Comparison of ENCODE assay signal across 1 cellular context in the genomic region with DNA sequence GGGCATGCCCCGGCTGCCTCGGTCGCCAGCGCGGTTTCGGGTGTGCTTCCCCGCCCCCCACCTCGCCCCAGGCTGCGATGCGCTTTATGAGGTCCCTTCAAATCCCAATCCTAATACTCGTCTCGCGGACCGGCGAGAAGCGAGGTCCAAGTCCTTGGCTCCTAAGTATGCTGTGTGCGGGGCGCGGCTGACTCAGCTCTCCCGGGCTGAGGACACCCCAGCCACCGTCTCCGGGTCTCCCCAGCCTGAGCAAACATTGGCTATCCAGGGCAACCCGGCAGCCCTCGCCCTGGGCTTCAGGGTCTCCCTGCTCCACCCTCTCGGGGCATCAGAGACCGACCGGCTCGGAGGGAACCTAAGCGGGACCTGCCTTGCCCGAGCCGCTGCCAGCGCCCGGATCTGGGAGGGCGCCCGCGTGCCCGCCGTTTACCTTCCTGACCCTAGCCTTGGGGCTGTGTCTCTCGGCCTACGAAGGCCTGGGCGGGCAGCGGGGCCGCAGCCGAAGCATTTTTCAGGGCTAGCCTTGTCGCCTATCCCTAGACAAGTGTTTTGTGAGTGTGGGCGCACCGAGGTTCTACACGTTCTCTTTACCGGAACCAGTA.
TF ChIP-seq lines count a peak whose summit lies in the region.

No MANE protein-coding gene starts in this region.

TF ChIP-seq in GM12878, 131 proteins besides CTCF, POLR2A, EP300 and RAD21 (continued from another document):
- TF ChIP-seq, protein P1, sequence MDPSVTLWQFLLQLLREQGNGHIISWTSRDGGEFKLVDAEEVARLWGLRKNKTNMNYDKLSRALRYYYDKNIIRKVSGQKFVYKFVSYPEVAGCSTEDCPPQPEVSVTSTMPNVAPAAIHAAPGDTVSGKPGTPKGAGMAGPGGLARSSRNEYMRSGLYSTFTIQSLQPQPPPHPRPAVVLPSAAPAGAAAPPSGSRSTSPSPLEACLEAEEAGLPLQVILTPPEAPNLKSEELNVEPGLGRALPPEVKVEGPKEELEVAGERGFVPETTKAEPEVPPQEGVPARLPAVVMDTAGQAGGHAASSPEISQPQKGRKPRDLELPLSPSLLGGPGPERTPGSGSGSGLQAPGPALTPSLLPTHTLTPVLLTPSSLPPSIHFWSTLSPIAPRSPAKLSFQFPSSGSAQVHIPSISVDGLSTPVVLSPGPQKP (IDR thresholded peaks at IDR 0.05; ENCODE audit: low read depth, low read length), result peak; percentile 32; the same call in 1 of the 2 replicates
- no peak for TF ChIP-seq RAD51 (IDR thresholded peaks at IDR 0.05)
- no peak for TF ChIP-seq MEF2A (IDR thresholded peaks at IDR 0.05; ENCODE audit: insufficient read depth, low read depth, low read length)
- TF ChIP-seq EED (IDR thresholded peaks at IDR 0.05; ENCODE audit: low read depth), result no peak
- TF ChIP-seq, protein P2, sequence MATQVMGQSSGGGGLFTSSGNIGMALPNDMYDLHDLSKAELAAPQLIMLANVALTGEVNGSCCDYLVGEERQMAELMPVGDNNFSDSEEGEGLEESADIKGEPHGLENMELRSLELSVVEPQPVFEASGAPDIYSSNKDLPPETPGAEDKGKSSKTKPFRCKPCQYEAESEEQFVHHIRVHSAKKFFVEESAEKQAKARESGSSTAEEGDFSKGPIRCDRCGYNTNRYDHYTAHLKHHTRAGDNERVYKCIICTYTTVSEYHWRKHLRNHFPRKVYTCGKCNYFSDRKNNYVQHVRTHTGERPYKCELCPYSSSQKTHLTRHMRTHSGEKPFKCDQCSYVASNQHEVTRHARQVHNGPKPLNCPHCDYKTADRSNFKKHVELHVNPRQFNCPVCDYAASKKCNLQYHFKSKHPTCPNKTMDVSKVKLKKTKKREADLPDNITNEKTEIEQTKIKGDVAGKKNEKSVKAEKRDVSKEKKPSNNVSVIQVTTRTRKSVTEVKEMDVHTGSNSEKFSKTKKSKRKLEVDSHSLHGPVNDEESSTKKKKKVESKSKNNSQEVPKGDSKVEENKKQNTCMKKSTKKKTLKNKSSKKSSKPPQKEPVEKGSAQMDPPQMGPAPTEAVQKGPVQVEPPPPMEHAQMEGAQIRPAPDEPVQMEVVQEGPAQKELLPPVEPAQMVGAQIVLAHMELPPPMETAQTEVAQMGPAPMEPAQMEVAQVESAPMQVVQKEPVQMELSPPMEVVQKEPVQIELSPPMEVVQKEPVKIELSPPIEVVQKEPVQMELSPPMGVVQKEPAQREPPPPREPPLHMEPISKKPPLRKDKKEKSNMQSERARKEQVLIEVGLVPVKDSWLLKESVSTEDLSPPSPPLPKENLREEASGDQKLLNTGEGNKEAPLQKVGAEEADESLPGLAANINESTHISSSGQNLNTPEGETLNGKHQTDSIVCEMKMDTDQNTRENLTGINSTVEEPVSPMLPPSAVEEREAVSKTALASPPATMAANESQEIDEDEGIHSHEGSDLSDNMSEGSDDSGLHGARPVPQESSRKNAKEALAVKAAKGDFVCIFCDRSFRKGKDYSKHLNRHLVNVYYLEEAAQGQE (IDR thresholded peaks at IDR 0.05; ENCODE audit: low read depth, low read length), result no peak
- TF ChIP-seq, protein P3, sequence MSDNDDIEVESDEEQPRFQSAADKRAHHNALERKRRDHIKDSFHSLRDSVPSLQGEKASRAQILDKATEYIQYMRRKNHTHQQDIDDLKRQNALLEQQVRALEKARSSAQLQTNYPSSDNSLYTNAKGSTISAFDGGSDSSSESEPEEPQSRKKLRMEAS (IDR thresholded peaks at IDR 0.05; ENCODE audit: low read depth, low read length), result peak; percentile 33; the same call in 1 of the 2 replicates
- TF ChIP-seq TCF3 (IDR thresholded peaks at IDR 0.05; ENCODE audit: borderline replicate concordance, insufficient read depth, low read depth, low read length), result no peak
- no peak for TF ChIP-seq ETV6 (conservative IDR thresholded peaks at IDR 0.05 in 1 of 2, IDR thresholded peaks at IDR 0.05 in 1 of 2; ENCODE audit: borderline replicate concordance in 1 of 2, low read depth in 1 of 2)
